ENCODE assay signal across 8 cellular contexts in genomic region chr4:166257276-166257675, GRCh38.
"Had no signal": no experiment of that assay in that cellular context is flagged by ENCODE, and none has a peak within 500 bp of the region (broad histone marks: within the 10 kb centered on the region; RNA-seq: fewer than 3 reads in every experiment).

No MANE protein-coding gene starts in this region.

- H3K27me3 Mint-ChIP-seq: IgD-negative memory B cell had no signal

- H3K27ac ChIP-seq: GM23248 had no signal

- H3K4me1 Mint-ChIP-seq: IgD-negative memory B cell had no signal

- H3K9me3 Mint-ChIP-seq: HFFc6, IgD-negative memory B cell had no signal

- H3K27ac Mint-ChIP-seq: HFFc6, IgD-negative memory B cell had no signal

- H3K9me3 ChIP-seq: HAP-1 had no signal

- H3K36me3 Mint-ChIP-seq: IgD-negative memory B cell had no signal

- H3K4me3 ChIP-seq: GM23248, HAP-1 had no signal

- DNase-seq: GM23248, GOT3, H7, HFFc6, KBM-7 had no signal

- H3K4me3 Mint-ChIP-seq: HFFc6, IgD-negative memory B cell had no signal

- ATAC-seq: HCT116 had no signal
